Comparison of ENCODE assay signal across 1 cellular context in the genomic region with DNA sequence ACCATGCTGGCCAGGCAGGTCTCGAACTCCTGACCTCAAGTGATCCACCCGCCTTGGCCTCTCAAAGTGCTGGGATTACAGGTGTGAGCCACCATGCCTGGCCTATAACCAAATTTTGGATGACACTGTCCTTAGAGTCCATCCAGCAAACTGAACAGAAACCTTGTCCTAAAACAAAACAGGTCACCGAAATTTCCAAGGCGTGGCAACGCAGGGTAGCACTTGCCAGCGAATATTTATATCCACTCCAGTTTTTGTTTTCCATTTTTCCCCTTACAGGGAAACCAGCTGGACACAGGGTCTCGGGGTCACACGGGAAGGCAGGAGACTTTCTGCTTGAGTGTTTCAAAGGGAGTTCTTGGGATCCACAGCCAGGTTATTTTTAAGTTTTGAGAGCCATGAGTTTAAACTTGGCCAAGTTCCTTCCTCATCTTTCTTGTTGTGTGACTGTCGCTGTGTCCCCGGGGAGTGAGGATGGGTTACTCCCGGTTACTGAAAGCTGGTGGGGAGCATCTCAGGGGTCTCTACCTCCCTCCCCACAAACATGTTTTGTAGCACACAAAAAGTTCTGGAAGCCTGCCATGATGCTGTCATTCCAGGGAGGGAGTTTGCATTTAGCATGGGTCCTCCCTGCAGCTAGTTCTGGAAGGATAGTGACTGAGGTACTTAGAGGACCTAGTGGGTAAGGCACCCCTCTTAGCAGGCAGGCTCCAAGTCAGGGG.
TF ChIP-seq lines count a peak whose summit lies in the region.

No MANE protein-coding gene starts in this region.

TF ChIP-seq in WTC11, 78 proteins besides CTCF, POLR2A, EP300 and RAD21 (continued from another document):
- TF ChIP-seq NFE2L1 (CRISPR knock-in tag; IDR thresholded peaks at IDR 0.05) (no peak), SP1 (CRISPR knock-in tag; conservative IDR thresholded peaks at IDR 0.05) (no peak), HMGA2 (CRISPR knock-in tag; IDR thresholded peaks at IDR 0.05) (no peak), IRF2 (CRISPR knock-in tag; IDR thresholded peaks at IDR 0.05; ENCODE audit: borderline replicate concordance, low read depth) (no peak), ZNF532 (CRISPR knock-in tag; IDR thresholded peaks at IDR 0.05; ENCODE audit: borderline replicate concordance) (no peak), ZNF396 (CRISPR knock-in tag; IDR thresholded peaks at IDR 0.05; ENCODE audit: borderline replicate concordance) (no peak), ZNF219 (CRISPR knock-in tag; IDR thresholded peaks at IDR 0.05; ENCODE audit: borderline replicate concordance) (no peak), NFYB (CRISPR knock-in tag; conservative IDR thresholded peaks at IDR 0.05; ENCODE audit: low read depth) (no peak), GRHL2 (CRISPR knock-in tag; IDR thresholded peaks at IDR 0.05; ENCODE audit: insufficient replicate concordance, severe bottlenecking) (no peak), GABPB1 (CRISPR knock-in tag; IDR thresholded peaks at IDR 0.05) (no peak), ZNF416 (CRISPR knock-in tag; IDR thresholded peaks at IDR 0.05) (no peak)
- TF ChIP-seq, protein P1, sequence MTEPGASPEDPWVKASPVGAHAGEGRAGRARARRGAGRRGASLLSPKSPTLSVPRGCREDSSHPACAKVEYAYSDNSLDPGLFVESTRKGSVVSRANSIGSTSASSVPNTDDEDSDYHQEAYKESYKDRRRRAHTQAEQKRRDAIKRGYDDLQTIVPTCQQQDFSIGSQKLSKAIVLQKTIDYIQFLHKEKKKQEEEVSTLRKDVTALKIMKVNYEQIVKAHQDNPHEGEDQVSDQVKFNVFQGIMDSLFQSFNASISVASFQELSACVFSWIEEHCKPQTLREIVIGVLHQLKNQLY (CRISPR knock-in tag; IDR thresholded peaks at IDR 0.05), result no peak
